In genomic region chr2:148965596-148966431, GRCh38 we compare ENCODE assay signal across 12 cellular contexts.
A peak's percentile ranks its signal among the peaks of the same experiment; 100 is the strongest.
DNase-seq lines count a peak whose midpoint lies in the region; ATAC-seq and TF ChIP-seq lines count a peak whose summit lies in the region.
"Had no signal": no experiment of that assay in that cellular context is flagged by ENCODE, and none has a peak within 500 bp of the region (broad histone marks: within the 10 kb centered on the region; RNA-seq: fewer than 3 reads in every experiment).

No MANE protein-coding gene starts in this region.

- peak; percentile 64 for ATAC-seq in HG03108 (IDR thresholded peaks at IDR 0.05; ENCODE audit: unreplicated experiment)
- ATAC-seq: foreskin keratinocyte had no signal

- H3K4me1 Mint-ChIP-seq in glutamatergic neuron (ENCODE audit: low read depth, unreplicated experiment): peaks cover 72% of the 10 kb centered on the region

- peaks cover 21% of the 10 kb centered on the region for H3K36me3 Mint-ChIP-seq in glutamatergic neuron (ENCODE audit: unreplicated experiment)

- H3K4me3 ChIP-seq in GM12864 (ENCODE audit: low read depth, low read length): no peak overlapping the region

- H3K9me3 Mint-ChIP-seq in glutamatergic neuron (ENCODE audit: unreplicated experiment): peaks cover 27% of the 10 kb centered on the region

- DNase-seq in GM12864 (ENCODE audit: low read depth) (peak; percentile 13), NCI-H345 (lab: John Stamatoyannopoulos, UW) (peak; percentile 81), glutamatergic neuron (no peak), NCI-H774 (lab: John Stamatoyannopoulos, UW) (no peak), cerebellum (ENCODE audit: low spot score) (no peak), activated gamma-delta T cell (lab: John Stamatoyannopoulos, UW) (no peak)
- DNase-seq in stimulated activated CD4-positive, alpha-beta T cell treated with anti-CD3 and anti-CD28 coated beads, Interleukin-2, amount 100 ng/mL, for 24 hours: no peak
- DNase-seq: C1 segment of cervical spinal cord; central memory CD4-positive, alpha-beta T cell; foreskin keratinocyte; T1000 had no signal

- peaks cover 23% of the 10 kb centered on the region for H3K27me3 Mint-ChIP-seq in glutamatergic neuron (ENCODE audit: unreplicated experiment)

- TF ChIP-seq CTCF in GM12864 (IDR thresholded peaks at IDR 0.05; ENCODE audit: low read depth, low read length, missing control alignments): no peak
- TF ChIP-seq CTCF in glutamatergic neuron (IDR thresholded peaks at IDR 0.05; ENCODE audit: partially characterized antibody, unreplicated experiment): no peak

- H3K4me3 Mint-ChIP-seq in glutamatergic neuron (ENCODE audit: unreplicated experiment): peak overlapping the region; percentile 40

- peak overlapping the region; percentile 84 for H3K27ac Mint-ChIP-seq in glutamatergic neuron (ENCODE audit: unreplicated experiment)

Comparison
In these comparisons a context has a peak if more than half of its experiments do, and no peak if none do; other contexts are left out.
1. DNase-seq: peak in GM12864 (single experiment) and NCI-H345 (single experiment); none in glutamatergic neuron (single experiment), NCI-H774 (single experiment), cerebellum (single experiment), stimulated activated CD4-positive, alpha-beta T cell treated with anti-CD3 and anti-CD28 coated beads, Interleukin-2, amount 100 ng/mL, for 24 hours (0 of 2) and activated gamma-delta T cell (single experiment).